9 cellular contexts compared by ENCODE assay signal in the genomic region with DNA sequence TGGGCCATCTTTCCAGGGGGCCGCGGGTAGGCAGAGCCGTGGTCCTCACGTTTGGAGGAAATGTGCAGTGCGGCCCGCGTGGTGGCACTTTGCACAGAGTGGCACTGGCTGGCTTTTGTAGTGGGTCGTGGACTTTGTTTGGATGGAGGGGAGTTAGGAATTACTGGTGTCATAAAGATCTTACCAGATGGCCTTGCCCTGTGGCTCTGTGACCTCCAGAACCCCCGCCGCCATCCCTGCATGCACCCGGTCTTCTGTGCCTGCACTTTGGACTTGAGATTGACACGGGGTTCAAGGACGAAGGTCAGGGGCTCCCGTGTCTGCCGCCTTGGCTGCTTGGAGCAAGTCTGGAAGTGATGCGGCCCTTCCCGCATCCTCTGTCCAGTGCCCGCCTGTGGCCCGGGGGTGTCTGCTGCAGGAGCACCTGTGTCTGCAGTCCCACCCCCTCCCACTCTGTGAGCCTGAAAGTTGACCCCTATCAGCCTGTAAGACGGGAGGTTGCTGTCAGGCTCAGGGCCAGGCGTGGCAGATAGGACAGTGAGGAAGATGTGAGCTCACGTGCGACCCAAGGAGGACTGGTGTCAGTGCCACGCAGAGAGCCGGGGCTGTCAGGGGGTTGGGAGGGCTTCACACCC. TPM values are rescaled to one million over a fixed set of nuclear protein-coding genes. Genes with fewer than 3 reads are reported as not detected.
DNase-seq lines count a peak whose midpoint lies in the region; ATAC-seq lines count a peak whose summit lies in the region.
"Had no signal": no experiment of that assay in that cellular context is flagged by ENCODE, and none has a peak within 500 bp of the region (broad histone marks: within the 10 kb centered on the region; RNA-seq: fewer than 3 reads in every experiment).

No MANE protein-coding gene starts in this region.

- WGBS in ectodermal cell, 2 experiments = 67 to 69% methylated on average over 25 of the region's 25 CpGs

- no peaks in the 10 kb centered on the region for H3K9me3 Mint-ChIP-seq in naive thymus-derived CD4-positive, alpha-beta T cell
- no peaks in the 10 kb centered on the region for H3K9me3 Mint-ChIP-seq in activated CD4-positive, alpha-beta memory T cell treated with anti-CD3 and anti-CD28 coated beads, Interleukin-2, amount 10 ng/mL, durations not matched to agents 7 days and 5 days

- H3K9me3 ChIP-seq in HUES48 (ENCODE audit: control insufficient read depth, insufficient read depth, low read length) (no peaks in the 10 kb centered on the region), ectodermal cell (ENCODE audit: control insufficient read depth, low read length) (no peaks in the 10 kb centered on the region)
- no peaks in the 10 kb centered on the region for H3K9me3 ChIP-seq in naive thymus-derived CD4-positive, alpha-beta T cell (ENCODE audit: control insufficient read depth in 2 of 3, low read length in 3 of 3)

- peaks cover 0 to 43% (median 5%) of the 10 kb centered on the region in 5 donors for H3K27me3 Mint-ChIP-seq in naive thymus-derived CD4-positive, alpha-beta T cell
- H3K27me3 Mint-ChIP-seq in activated CD4-positive, alpha-beta memory T cell treated with anti-CD3 and anti-CD28 coated beads, Interleukin-2, amount 10 ng/mL, durations not matched to agents 7 days and 5 days = peaks cover 50% of the 10 kb centered on the region

- H3K4me3 Mint-ChIP-seq in naive thymus-derived CD4-positive, alpha-beta T cell = peak overlapping the region; percentile 59 to 93 (median 86)
- H3K4me3 Mint-ChIP-seq in activated CD4-positive, alpha-beta memory T cell treated with anti-CD3 and anti-CD28 coated beads, Interleukin-2, amount 10 ng/mL, durations not matched to agents 7 days and 5 days = no peak overlapping the region

- peaks cover 14% of the 10 kb centered on the region for H3K4me1 ChIP-seq in HUES48 (ENCODE audit: control insufficient read depth, insufficient read depth, low read length)
- peaks cover 28% of the 10 kb centered on the region for H3K4me1 ChIP-seq in ectodermal cell (ENCODE audit: control insufficient read depth, insufficient read depth, low read length)
- peaks cover 20 to 38% of the 10 kb centered on the region in 2 donors for H3K4me1 ChIP-seq in naive thymus-derived CD4-positive, alpha-beta T cell (ENCODE audit: control insufficient read depth in 2 of 2, insufficient read depth in 2 of 2, low read length in 2 of 2)

- peak overlapping the region; percentile 89 for H3K4me3 ChIP-seq in HUES48 (ENCODE audit: low read depth, low read length)
- peak overlapping the region; percentile 78 for H3K4me3 ChIP-seq in ectodermal cell (ENCODE audit: insufficient read depth, low read depth, low read length)
- no peak overlapping the region for H3K4me3 ChIP-seq in naive thymus-derived CD4-positive, alpha-beta T cell (ENCODE audit: low read length)

- H3K27ac Mint-ChIP-seq in naive thymus-derived CD4-positive, alpha-beta T cell = peak overlapping the region in 7 of 9 donors; percentile 60 to 94 (median 86)
- H3K27ac Mint-ChIP-seq in activated CD4-positive, alpha-beta memory T cell treated with anti-CD3 and anti-CD28 coated beads, Interleukin-2, amount 10 ng/mL, durations not matched to agents 7 days and 5 days = no peak overlapping the region

- H3K36me3 ChIP-seq in HUES48 (ENCODE audit: control insufficient read depth, insufficient read depth, low read length) = no peaks in the 10 kb centered on the region
- H3K36me3 ChIP-seq in ectodermal cell (ENCODE audit: control insufficient read depth, insufficient read depth, low read length) = no peaks in the 10 kb centered on the region
- no peaks in the 10 kb centered on the region for H3K36me3 ChIP-seq in naive thymus-derived CD4-positive, alpha-beta T cell (ENCODE audit: control insufficient read depth in 2 of 3, insufficient read depth in 3 of 3, low read length in 3 of 3)

- H3K27me3 ChIP-seq in HUES48 (ENCODE audit: control insufficient read depth, insufficient read depth, low read length) = no peaks in the 10 kb centered on the region
- H3K27me3 ChIP-seq in ectodermal cell (ENCODE audit: control insufficient read depth, insufficient read depth, low read length, poor library complexity, severe bottlenecking) = no peaks in the 10 kb centered on the region
- H3K27me3 ChIP-seq in naive thymus-derived CD4-positive, alpha-beta T cell (ENCODE audit: control insufficient read depth in 2 of 2, insufficient read depth in 2 of 2, low read length in 2 of 2) = peaks cover 0 to 5% of the 10 kb centered on the region in 2 donors

- no peaks in the 10 kb centered on the region for H3K36me3 Mint-ChIP-seq in naive thymus-derived CD4-positive, alpha-beta T cell
- H3K36me3 Mint-ChIP-seq in activated CD4-positive, alpha-beta memory T cell treated with anti-CD3 and anti-CD28 coated beads, Interleukin-2, amount 10 ng/mL, durations not matched to agents 7 days and 5 days (ENCODE audit: low read depth) = no peaks in the 10 kb centered on the region

- H3K9ac ChIP-seq in HUES48 (ENCODE audit: low read depth, low read length) = peak overlapping the region; percentile 53; the same call in 1 of the 2 replicates

- POLR2A ChIA-PET in naive thymus-derived CD4-positive, alpha-beta T cell (lab: Charles Lee) = interaction anchor here (0.8 to 1.4 kb wide), 4 partner anchors 44 to 59 kb away, joined by 3 to 7 read pairs (median 3); no protein-coding TSS in a partner anchor
- POLR2A ChIA-PET in activated CD4-positive, alpha-beta memory T cell treated with anti-CD3 and anti-CD28 coated beads, Interleukin-2, amount 10 ng/mL, durations not matched to agents 7 days and 5 days (lab: Charles Lee) = interaction anchor here (1.0 kb wide), 1 partner anchor 11 kb away, joined by 3 read pairs; no protein-coding TSS in a partner anchor

- DNase-seq in 8988T (peak; percentile 20), NCI-H128 (lab: John Stamatoyannopoulos, UW; ENCODE audit: unreplicated experiment) (no peak), NCI-H1105 (lab: John Stamatoyannopoulos, UW) (no peak), NCI-H146 treated with DMSO at 0.1 percent for 48 hours (lab: John Stamatoyannopoulos, UW; ENCODE audit: unreplicated experiment) (no peak)
- DNase-seq in naive thymus-derived CD4-positive, alpha-beta T cell = no peak
- DNase-seq in activated CD4-positive, alpha-beta memory T cell treated with anti-CD3 and anti-CD28 coated beads, Interleukin-2, amount 10 ng/mL, durations not matched to agents 7 days and 5 days = no peak
- DNase-seq: NCI-H510A treated with DMSO at 0.1 percent for 48 hours had no signal

- no peak for ATAC-seq in naive thymus-derived CD4-positive, alpha-beta T cell

- H3K4me1 Mint-ChIP-seq in naive thymus-derived CD4-positive, alpha-beta T cell = peaks cover 14 to 43% (median 28%) of the 10 kb centered on the region in 7 donors
- peaks cover 24% of the 10 kb centered on the region for H3K4me1 Mint-ChIP-seq in activated CD4-positive, alpha-beta memory T cell treated with anti-CD3 and anti-CD28 coated beads, Interleukin-2, amount 10 ng/mL, durations not matched to agents 7 days and 5 days

- H3K27ac ChIP-seq in HUES48 (ENCODE audit: low read depth, low read length) = peak overlapping the region; percentile 33
- no peak overlapping the region for H3K27ac ChIP-seq in ectodermal cell (ENCODE audit: insufficient read depth, low read depth, low read length, poor library complexity, severe bottlenecking)
- peak overlapping the region; percentile 47 for H3K27ac ChIP-seq in naive thymus-derived CD4-positive, alpha-beta T cell (ENCODE audit: low read depth, low read length)

- CTCF ChIA-PET in naive thymus-derived CD4-positive, alpha-beta T cell (lab: Charles Lee) = interaction anchor here (1.7 kb wide), 1 partner anchor 21 kb away, joined by 7 read pairs; no protein-coding TSS in a partner anchor
- CTCF ChIA-PET in activated CD4-positive, alpha-beta memory T cell treated with anti-CD3 and anti-CD28 coated beads, Interleukin-2, amount 10 ng/mL, durations not matched to agents 7 days and 5 days (lab: Charles Lee) = interaction anchor here (0.8 to 2.2 kb wide), 2 partner anchors 7 to 12 kb away, joined by 3 to 10 read pairs; no protein-coding TSS in a partner anchor

- intact Hi-C loops in naive thymus-derived CD4-positive, alpha-beta T cell (cut with micrococcal nuclease) = no loop called here

RNA-seq across cellular contexts. Expression of a gene that starts 2.2 kb away (rescaled TPM):
- 28.0 TPM for polyA plus RNA-seq in ectodermal cell (2013, experiment 1 of 4)
- 25.6 TPM for polyA plus RNA-seq in ectodermal cell (2013, experiment 2 of 4)
- polyA plus RNA-seq in ectodermal cell (2013, experiment 3 of 4) = 14.5 TPM
- 15.4 TPM for polyA plus RNA-seq in ectodermal cell (2013, experiment 4 of 4)
- total RNA-seq in naive thymus-derived CD4-positive, alpha-beta T cell = 10 to 100 TPM in 1 of 5 experiments, 1 to 10 TPM in 4; 1.2 to 11.2 (median 7.2) TPM
- polyA plus RNA-seq in naive thymus-derived CD4-positive, alpha-beta T cell = 1 to 10 TPM in 1 of 2 donors, under 1 TPM in 1; 0.92 to 1.3 TPM
- under 1 TPM; 0.63 to 0.78 TPM for total RNA-seq in activated CD4-positive, alpha-beta memory T cell treated with anti-CD3 and anti-CD28 coated beads, Interleukin-2, amount 10 ng/mL, durations not matched to agents 7 days and 5 days

RNA-seq across cellular contexts. Expression of a gene that starts 34.1 kb away (rescaled TPM):
- 73.9 TPM for polyA plus RNA-seq in ectodermal cell (2013, experiment 1 of 4)
- 82.0 TPM for polyA plus RNA-seq in ectodermal cell (2013, experiment 2 of 4)
- polyA plus RNA-seq in ectodermal cell (2013, experiment 3 of 4) = 95.9 TPM
- 112 TPM for polyA plus RNA-seq in ectodermal cell (2013, experiment 4 of 4)
- total RNA-seq in naive thymus-derived CD4-positive, alpha-beta T cell = 1,000 to 10,000 TPM in 2 of 5 experiments, 100 to 1,000 TPM in 3; 658 to 1,102 (median 755) TPM
- 100 to 1,000 TPM; 643 to 982 TPM for polyA plus RNA-seq in naive thymus-derived CD4-positive, alpha-beta T cell
- 100 to 1,000 TPM; 712 to 724 TPM for total RNA-seq in activated CD4-positive, alpha-beta memory T cell treated with anti-CD3 and anti-CD28 coated beads, Interleukin-2, amount 10 ng/mL, durations not matched to agents 7 days and 5 days

RNA-seq across cellular contexts. Expression of a gene that starts 39.4 kb away (rescaled TPM):
- polyA plus RNA-seq in ectodermal cell (2013, experiment 1 of 4) = not detected
- 0.09 TPM for polyA plus RNA-seq in ectodermal cell (2013, experiment 2 of 4)
- polyA plus RNA-seq in ectodermal cell (2013, experiment 3 of 4) = 0.11 TPM
- not detected for polyA plus RNA-seq in ectodermal cell (2013, experiment 4 of 4)
- 100 to 1,000 TPM in 1 of 5 experiments, 10 to 100 TPM in 1, 1 to 10 TPM in 1, under 1 TPM in 2; 0.73 to 131 (median 6.6) TPM for total RNA-seq in naive thymus-derived CD4-positive, alpha-beta T cell
- polyA plus RNA-seq in naive thymus-derived CD4-positive, alpha-beta T cell = under 1 TPM in 1 of 2 donors, not detected in 1; 0.09 TPM
- 100 to 1,000 TPM; 140 TPM for total RNA-seq in activated CD4-positive, alpha-beta memory T cell treated with anti-CD3 and anti-CD28 coated beads, Interleukin-2, amount 10 ng/mL, durations not matched to agents 7 days and 5 days
